Comparison of ENCODE assay signal across 25 cellular contexts in the genomic region with DNA sequence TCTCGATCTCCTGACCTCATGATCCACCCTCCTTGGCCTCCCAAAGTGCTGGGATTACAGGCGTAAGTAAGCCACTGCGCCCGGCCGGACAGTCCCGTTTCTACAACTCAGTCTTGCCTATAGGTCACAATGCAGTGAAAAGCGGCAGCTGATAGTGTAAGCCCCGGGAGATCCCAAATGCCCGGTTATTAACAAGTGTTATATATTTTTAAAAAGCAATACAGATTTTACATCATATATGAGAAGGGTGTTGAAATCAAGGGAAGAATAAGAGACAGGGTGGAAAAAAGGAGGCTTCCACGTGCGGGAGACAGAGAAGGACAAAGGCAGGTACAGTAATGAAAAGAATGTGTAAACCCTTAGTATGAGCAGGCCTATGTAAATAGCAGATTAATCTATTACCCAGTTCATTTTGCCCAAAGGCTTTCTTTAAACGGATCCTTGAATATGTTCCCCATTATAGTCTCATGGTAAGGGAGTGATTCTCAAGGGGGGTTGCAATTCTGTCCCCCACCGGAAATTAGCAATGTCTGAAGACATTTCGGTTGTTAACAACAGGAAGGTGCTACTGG.
"Had no signal": no experiment of that assay in that cellular context is flagged by ENCODE, and none has a peak within 500 bp of the region (broad histone marks: within the 10 kb centered on the region; RNA-seq: fewer than 3 reads in every experiment).

No MANE protein-coding gene starts in this region.

- H3K27ac Mint-ChIP-seq: activated naive CD8-positive, alpha-beta T cell; activated T-helper 2 cell treated with anti-CD3 and anti-CD28 coated beads, Interferon-gamma antibody, Interleukin-2, Interleukin-4, amounts not matched to agents 10 μg/mL and 5 μg/mL and 100 μg/mL, durations not matched to agents 14 hours and 24 hours and 36 hours; mesothelial cell of epicardium; naive thymus-derived CD8-positive, alpha-beta T cell; neural progenitor cell; progenitor cell of endocrine pancreas had no signal

- H3K4me1 Mint-ChIP-seq: naive thymus-derived CD8-positive, alpha-beta T cell had no signal

- DNase-seq: activated CD4-positive, alpha-beta T cell treated with anti-CD3 and anti-CD28 coated beads for 4 hours; activated CD4-positive, alpha-beta T cell treated with anti-CD3 and anti-CD28 coated beads, Interleukin-2, amount 50 U/mL, for 48 hours; activated CD4-positive, CD25-positive, alpha-beta regulatory T cell; activated CD8-positive, alpha-beta memory T cell treated with anti-CD3 and anti-CD28 coated beads, Interleukin-2, amount 50 U/mL, for 48 hours; activated naive CD4-positive, alpha-beta T cell; activated T-cell treated with anti-CD3 and anti-CD28 coated beads, Interleukin-2, amount 50 U/mL, for 4 hours; adrenal gland; central memory CD4-positive, alpha-beta T cell; dermis blood vessel endothelial cell; effector CD8-positive, alpha-beta T cell; erythroblast; foreskin keratinocyte; kidney; naive thymus-derived CD8-positive, alpha-beta T cell; stimulated activated CD4-positive, alpha-beta T cell treated with anti-CD3 and anti-CD28 coated beads, Interleukin-4, amount 100 ng/mL, for 4 hours; stimulated activated naive CD8-positive, alpha-beta T cell treated with anti-CD3 and anti-CD28 coated beads, Interleukin-15, Interleukin-2, amounts not matched to agents 100 U/mL and 50 U/mL, for 24 hours; T1000; thyroid gland had no signal

- H3K36me3 ChIP-seq: adrenal gland, ascending aorta, neural progenitor cell, thyroid gland had no signal

- H3K4me3 ChIP-seq: adrenal gland, ascending aorta, lung, neural progenitor cell, thyroid gland had no signal

- H3K4me3 Mint-ChIP-seq: activated naive CD8-positive, alpha-beta T cell; activated T-cell treated with anti-CD3 and anti-CD28 coated beads, Interleukin-2, amount 50 U/mL, for 4 hours; mesothelial cell of epicardium; naive thymus-derived CD8-positive, alpha-beta T cell; neural progenitor cell had no signal

- H3K9me3 ChIP-seq: adrenal gland, ascending aorta, thyroid gland had no signal

- H3K9me3 Mint-ChIP-seq: activated T-helper 2 cell treated with anti-CD3 and anti-CD28 coated beads, Interferon-gamma antibody, Interleukin-2, Interleukin-4, amounts not matched to agents 10 μg/mL and 5 μg/mL and 100 μg/mL, durations not matched to agents 14 hours and 24 hours and 36 hours had no signal

- H3K36me3 Mint-ChIP-seq: activated naive CD8-positive, alpha-beta T cell; mesothelial cell of epicardium; naive thymus-derived CD8-positive, alpha-beta T cell; neural progenitor cell had no signal

- H3K27me3 ChIP-seq: adrenal gland, ascending aorta, foreskin keratinocyte, neural progenitor cell, thyroid gland had no signal

- H3K27ac ChIP-seq: adrenal gland, ascending aorta, foreskin keratinocyte, neural progenitor cell, thyroid gland had no signal

- H3K4me1 ChIP-seq: adrenal gland, ascending aorta, thyroid gland had no signal

- H3K27me3 Mint-ChIP-seq: activated naive CD8-positive, alpha-beta T cell had no signal
